In genomic region chr18:23502516-23503037, GRCh38 we compare ENCODE assay signal across 8 cellular contexts. TPM values are rescaled to one million over a fixed set of nuclear protein-coding genes. Genes with fewer than 3 reads are reported as not detected.
A peak's percentile ranks its signal among the peaks of the same experiment; 100 is the strongest.
DNase-seq lines count a peak whose midpoint lies in the region; ATAC-seq, FAIRE-seq and TF ChIP-seq lines count a peak whose summit lies in the region.

No MANE protein-coding gene starts in this region.

- no peak for DNase-seq in activated CD4-positive, alpha-beta T cell treated with anti-CD3 and anti-CD28 coated beads for 36 hours
- DNase-seq in activated CD4-positive, alpha-beta T cell treated with anti-CD3 and anti-CD28 coated beads, Interleukin-2, amount 50 U/mL, for 1 hour = no peak
- DNase-seq in activated naive CD4-positive, alpha-beta T cell treated with anti-CD3 and anti-CD28 coated beads, Interleukin-2, amount 50 U/mL, for 72 hours (ENCODE audit: low spot score in 2 of 2) = no peak
- DNase-seq in kidney (no peak), suprapubic skin (ENCODE audit: low spot score in 2 of 2) (no peak), anterior cingulate cortex (lab: John Stamatoyannopoulos, UW) (no peak), T1000 (lab: John Stamatoyannopoulos, UW) (no peak), germinal center (ENCODE audit: low spot score) (no peak)

- 22% methylated on average over 6 of the region's 6 CpGs for WGBS in suprapubic skin

- H3K9ac ChIP-seq in kidney (ENCODE audit: low read length in 2 of 2) = peak overlapping the region in 1 of 2 donors; percentile 80

- peaks cover 6 to 10% of the 10 kb centered on the region in 2 donors for H3K4me1 ChIP-seq in kidney (ENCODE audit: control insufficient read depth in 1 of 2, insufficient read depth in 1 of 2, low read depth in 1 of 2, low read length in 2 of 2)
- H3K4me1 ChIP-seq in suprapubic skin = peaks cover 29% of the 10 kb centered on the region

- no peaks in the 10 kb centered on the region for H3K27me3 Mint-ChIP-seq in activated CD4-positive, alpha-beta T cell treated with anti-CD3 and anti-CD28 coated beads for 36 hours

- H3K27ac Mint-ChIP-seq in activated CD4-positive, alpha-beta T cell treated with anti-CD3 and anti-CD28 coated beads for 36 hours = peak overlapping the region; percentile 94
- peak overlapping the region; percentile 88 to 93 for H3K27ac Mint-ChIP-seq in activated naive CD4-positive, alpha-beta T cell treated with anti-CD3 and anti-CD28 coated beads, Interleukin-2, amount 50 U/mL, for 72 hours

- TF ChIP-seq EP300 in suprapubic skin (IDR thresholded peaks at IDR 0.05) = no peak

- no peaks in the 10 kb centered on the region for H3K9me3 Mint-ChIP-seq in activated CD4-positive, alpha-beta T cell treated with anti-CD3 and anti-CD28 coated beads for 36 hours (ENCODE audit: low read depth)
- H3K9me3 Mint-ChIP-seq in activated naive CD4-positive, alpha-beta T cell treated with anti-CD3 and anti-CD28 coated beads, Interleukin-2, amount 50 U/mL, for 72 hours = no peaks in the 10 kb centered on the region

- H3K4me3 ChIP-seq in kidney (ENCODE audit: low read length in 2 of 2) = peak overlapping the region; percentile 63 to 83
- H3K4me3 ChIP-seq in suprapubic skin = peak overlapping the region; percentile 74

- H3K27ac ChIP-seq in kidney (ENCODE audit: low read depth in 2 of 2, low read length in 2 of 2) = peak overlapping the region; percentile 80 to 81
- H3K27ac ChIP-seq in suprapubic skin = peak overlapping the region; percentile 88

- TF ChIP-seq CTCF in kidney (IDR thresholded peaks at IDR 0.05; ENCODE audit: borderline replicate concordance, extremely low read depth, insufficient read depth) = no peak
- TF ChIP-seq CTCF in suprapubic skin (IDR thresholded peaks at IDR 0.05) = no peak

- peaks cover 11% of the 10 kb centered on the region for H3K36me3 Mint-ChIP-seq in activated CD4-positive, alpha-beta T cell treated with anti-CD3 and anti-CD28 coated beads for 36 hours (ENCODE audit: low read depth)
- H3K36me3 Mint-ChIP-seq in activated naive CD4-positive, alpha-beta T cell treated with anti-CD3 and anti-CD28 coated beads, Interleukin-2, amount 50 U/mL, for 72 hours = peaks cover 14 to 16% of the 10 kb centered on the region in 2 donors

- POLR2A ChIA-PET in activated CD4-positive, alpha-beta T cell treated with anti-CD3 and anti-CD28 coated beads for 36 hours (lab: Charles Lee) = interaction anchor here (0.6 kb wide), 1 partner anchor 29 kb away, joined by 3 read pairs; no protein-coding TSS in a partner anchor

- no peaks in the 10 kb centered on the region for H3K27me3 ChIP-seq in suprapubic skin

- no peaks in the 10 kb centered on the region for H3K36me3 ChIP-seq in kidney (ENCODE audit: control insufficient read depth in 1 of 2, insufficient read depth in 2 of 2, low read length in 2 of 2)
- peaks cover 3% of the 10 kb centered on the region for H3K36me3 ChIP-seq in suprapubic skin

- no peak for TF ChIP-seq POLR2A in suprapubic skin (IDR thresholded peaks at IDR 0.05)

- peak overlapping the region; percentile 94 for H3K4me3 Mint-ChIP-seq in activated CD4-positive, alpha-beta T cell treated with anti-CD3 and anti-CD28 coated beads for 36 hours

- CTCF ChIA-PET in activated CD4-positive, alpha-beta T cell treated with anti-CD3 and anti-CD28 coated beads for 36 hours (lab: Charles Lee) = interaction anchor here (0.8 to 1.8 kb wide), 4 partner anchors 14 to 80 kb away, joined by 3 to 7 read pairs (median 4); no protein-coding TSS in a partner anchor

- H3K9me3 ChIP-seq in kidney (ENCODE audit: control insufficient read depth in 1 of 2, low read length in 2 of 2) = no peaks in the 10 kb centered on the region
- H3K9me3 ChIP-seq in suprapubic skin = no peaks in the 10 kb centered on the region

- H3K4me1 Mint-ChIP-seq in activated CD4-positive, alpha-beta T cell treated with anti-CD3 and anti-CD28 coated beads for 36 hours = peaks cover 41% of the 10 kb centered on the region

- intact Hi-C loops in activated CD4-positive, alpha-beta T cell treated with anti-CD3 and anti-CD28 coated beads for 36 hours (cut with DNase I, micrococcal nuclease) = loop anchor here (1.0 to 10.0 kb wide), 9 partner anchors 14 to 568 kb away; partner anchors contain the start of genes NPC1 (in 2 of the 2), RIOK3 (in 2 of the 2) and TTC39C (in 1 of the 2)
- intact Hi-C loops in kidney (cut with DNase I) = no loop called here

- no peak for FAIRE-seq in kidney (lab: Jason Lieb, UNC)

- ATAC-seq in activated CD4-positive, alpha-beta T cell treated with anti-CD3 and anti-CD28 coated beads for 36 hours = no peak
- ATAC-seq in activated naive CD4-positive, alpha-beta T cell treated with anti-CD3 and anti-CD28 coated beads, Interleukin-2, amount 50 U/mL, for 72 hours = no peak

RNA-seq across cellular contexts. Expression of gene RMC1, which starts 0.7 kb away (rescaled TPM):
- total RNA-seq in activated CD4-positive, alpha-beta T cell treated with anti-CD3 and anti-CD28 coated beads for 36 hours = 10 to 100 TPM; 28.7 to 29.8 TPM
- 10 to 100 TPM; 31.3 to 54.0 TPM for total RNA-seq in activated naive CD4-positive, alpha-beta T cell treated with anti-CD3 and anti-CD28 coated beads, Interleukin-2, amount 50 U/mL, for 72 hours
- total RNA-seq in kidney = 25.9 TPM
- polyA plus RNA-seq in kidney (ENCODE audit: insufficient read depth, low read depth, low replicate concordance) = 40.4 TPM
- total RNA-seq in suprapubic skin = 10 to 100 TPM; 18.7 to 26.4 (median 23.0) TPM

RNA-seq across cellular contexts. Expression of gene RIOK3, which starts 49.5 kb away (rescaled TPM):
- total RNA-seq in activated CD4-positive, alpha-beta T cell treated with anti-CD3 and anti-CD28 coated beads for 36 hours = 10 to 100 TPM; 71.1 to 71.2 TPM
- 10 to 100 TPM; 69.8 to 72.8 TPM for total RNA-seq in activated naive CD4-positive, alpha-beta T cell treated with anti-CD3 and anti-CD28 coated beads, Interleukin-2, amount 50 U/mL, for 72 hours
- total RNA-seq in kidney (64.9 TPM), suprapubic skin (100 to 1,000 TPM in 2 of 4 donors, 10 to 100 TPM in 2; 85.4 to 219 (median 97.0) TPM)
- polyA plus RNA-seq in kidney (ENCODE audit: insufficient read depth, low read depth, low replicate concordance) = 30.1 TPM
